1 cellular context compared by ENCODE assay signal in the genomic region with DNA sequence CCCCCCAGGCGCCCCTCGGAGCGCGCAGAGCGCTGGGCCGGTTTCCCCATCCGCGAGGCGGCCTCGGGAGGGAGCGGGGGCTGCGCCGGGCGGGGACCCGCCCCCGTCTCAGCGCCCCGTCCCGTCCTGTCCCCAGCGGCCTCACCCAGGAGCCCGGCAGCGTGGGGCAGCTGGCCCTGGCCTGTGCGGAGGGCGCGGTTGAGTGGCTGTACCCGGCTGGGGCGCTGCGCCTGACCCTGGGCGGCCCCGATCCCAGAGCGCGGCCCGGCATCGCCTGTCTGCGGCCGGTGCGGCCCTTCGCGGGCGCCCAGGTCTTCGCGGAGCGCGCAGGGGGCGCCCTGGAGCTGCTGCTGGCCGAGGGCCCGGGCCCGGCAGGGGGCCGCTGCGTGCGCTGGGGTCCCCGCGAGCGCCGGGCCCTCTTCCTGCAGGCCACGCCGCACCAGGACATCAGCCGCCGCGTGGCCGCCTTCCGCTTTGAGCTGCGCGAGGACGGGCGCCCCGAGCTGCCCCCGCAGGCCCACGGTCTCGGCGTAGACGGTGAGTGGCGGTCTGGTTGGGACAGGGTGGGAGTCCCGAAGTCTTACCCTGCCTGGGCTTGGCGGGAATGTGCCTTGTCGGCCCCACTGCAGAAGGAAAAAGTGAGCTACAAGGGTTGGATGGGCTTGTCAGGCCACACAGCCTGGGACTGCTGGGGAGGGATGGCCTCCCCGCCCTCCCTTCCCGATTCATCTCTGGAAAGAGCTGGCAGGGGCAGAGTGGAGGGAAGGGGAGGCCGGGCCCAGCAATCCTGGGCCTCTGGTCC.
TF ChIP-seq lines count a peak whose summit lies in the region.

No MANE protein-coding gene starts in this region.

TF ChIP-seq in SK-N-SH treated with all-trans-retinoic acid at 6 μM for 48 hours, 23 proteins besides CTCF, POLR2A, EP300 and RAD21:
- TF ChIP-seq CSDC2 (CRISPR knock-in tag; IDR thresholded peaks at IDR 0.05) = no peak
- no peak for TF ChIP-seq ZFP30 (CRISPR knock-in tag; IDR thresholded peaks at IDR 0.05)
- no peak for TF ChIP-seq BACH2 (CRISPR knock-in tag; IDR thresholded peaks at IDR 0.05; ENCODE audit: borderline replicate concordance)
- TF ChIP-seq PATZ1 (CRISPR knock-in tag; IDR thresholded peaks at IDR 0.05; ENCODE audit: borderline replicate concordance) = no peak
- TF ChIP-seq SNAI2 (CRISPR knock-in tag; IDR thresholded peaks at IDR 0.05) = no peak
- no peak for TF ChIP-seq ZFP3 (CRISPR knock-in tag; IDR thresholded peaks at IDR 0.05)
- TF ChIP-seq TOX (CRISPR knock-in tag; IDR thresholded peaks at IDR 0.05; ENCODE audit: borderline replicate concordance) = no peak
- no peak for TF ChIP-seq TSHZ2 (CRISPR knock-in tag; IDR thresholded peaks at IDR 0.05)
- TF ChIP-seq ZNF8 (CRISPR knock-in tag; IDR thresholded peaks at IDR 0.05) = no peak
- no peak for TF ChIP-seq ZNF70 (CRISPR knock-in tag; IDR thresholded peaks at IDR 0.05)
- TF ChIP-seq, protein P1, sequence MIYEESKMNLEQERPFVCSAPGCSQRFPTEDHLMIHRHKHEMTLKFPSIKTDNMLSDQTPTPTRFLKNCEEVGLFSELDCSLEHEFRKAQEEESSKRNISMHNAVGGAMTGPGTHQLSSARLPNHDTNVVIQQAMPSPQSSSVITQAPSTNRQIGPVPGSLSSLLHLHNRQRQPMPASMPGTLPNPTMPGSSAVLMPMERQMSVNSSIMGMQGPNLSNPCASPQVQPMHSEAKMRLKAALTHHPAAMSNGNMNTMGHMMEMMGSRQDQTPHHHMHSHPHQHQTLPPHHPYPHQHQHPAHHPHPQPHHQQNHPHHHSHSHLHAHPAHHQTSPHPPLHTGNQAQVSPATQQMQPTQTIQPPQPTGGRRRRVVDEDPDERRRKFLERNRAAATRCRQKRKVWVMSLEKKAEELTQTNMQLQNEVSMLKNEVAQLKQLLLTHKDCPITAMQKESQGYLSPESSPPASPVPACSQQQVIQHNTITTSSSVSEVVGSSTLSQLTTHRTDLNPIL (CRISPR knock-in tag; IDR thresholded peaks at IDR 0.05; ENCODE audit: low read depth) = no peak
- TF ChIP-seq PPARA (CRISPR knock-in tag; IDR thresholded peaks at IDR 0.05; ENCODE audit: borderline replicate concordance) = no peak
- TF ChIP-seq GLIS3 (CRISPR knock-in tag; IDR thresholded peaks at IDR 0.05) = no peak
- no peak for TF ChIP-seq ARNTL (CRISPR knock-in tag; IDR thresholded peaks at IDR 0.05; ENCODE audit: borderline replicate concordance, low read depth)
- no peak for TF ChIP-seq ESRRG (CRISPR knock-in tag; IDR thresholded peaks at IDR 0.05)
- no peak for TF ChIP-seq TCF4 (CRISPR knock-in tag; IDR thresholded peaks at IDR 0.05; ENCODE audit: borderline replicate concordance)
- no peak for TF ChIP-seq ISL1 (CRISPR knock-in tag; IDR thresholded peaks at IDR 0.05)
- no peak for TF ChIP-seq OSR1 (CRISPR knock-in tag; IDR thresholded peaks at IDR 0.05)
- TF ChIP-seq RARB (CRISPR knock-in tag; IDR thresholded peaks at IDR 0.05) = no peak
- TF ChIP-seq ZC3H10 (CRISPR knock-in tag; IDR thresholded peaks at IDR 0.05) = no peak
